In the genomic region with DNA sequence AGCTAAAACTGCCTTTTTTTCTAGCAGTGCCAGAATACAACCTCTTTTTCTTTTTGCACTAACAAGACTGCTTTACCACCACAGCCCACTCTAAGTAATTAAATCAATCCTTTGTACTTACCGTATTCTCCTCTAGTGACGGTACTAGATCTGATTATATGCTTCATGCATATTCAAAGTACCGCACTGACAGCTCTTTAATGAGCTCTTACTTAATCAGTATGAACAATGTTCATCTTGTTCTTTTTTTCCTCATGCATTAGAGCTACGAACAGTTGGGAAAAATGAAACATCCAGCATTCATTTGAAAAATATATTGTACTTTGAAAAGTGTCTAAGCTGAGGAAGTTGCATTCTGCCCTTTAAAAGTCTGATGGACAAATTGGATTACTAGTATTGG, we compare ENCODE assay signal across 1 cellular context.
TF ChIP-seq lines count a peak whose summit lies in the region.

No MANE protein-coding gene starts in this region.

TF ChIP-seq in A549, 52 proteins besides CTCF, POLR2A, EP300 and RAD21 (continued from another document):
- TF ChIP-seq, protein P1, sequence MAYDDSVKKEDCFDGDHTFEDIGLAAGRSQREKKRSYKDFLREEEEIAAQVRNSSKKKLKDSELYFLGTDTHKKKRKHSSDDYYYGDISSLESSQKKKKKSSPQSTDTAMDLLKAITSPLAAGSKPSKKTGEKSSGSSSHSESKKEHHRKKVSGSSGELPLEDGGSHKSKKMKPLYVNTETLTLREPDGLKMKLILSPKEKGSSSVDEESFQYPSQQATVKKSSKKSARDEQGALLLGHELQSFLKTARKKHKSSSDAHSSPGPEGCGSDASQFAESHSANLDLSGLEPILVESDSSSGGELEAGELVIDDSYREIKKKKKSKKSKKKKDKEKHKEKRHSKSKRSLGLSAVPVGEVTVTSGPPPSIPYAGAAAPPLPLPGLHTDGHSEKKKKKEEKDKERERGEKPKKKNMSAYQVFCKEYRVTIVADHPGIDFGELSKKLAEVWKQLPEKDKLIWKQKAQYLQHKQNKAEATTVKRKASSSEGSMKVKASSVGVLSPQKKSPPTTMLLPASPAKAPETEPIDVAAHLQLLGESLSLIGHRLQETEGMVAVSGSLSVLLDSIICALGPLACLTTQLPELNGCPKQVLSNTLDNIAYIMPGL (CRISPR knock-in tag; IDR thresholded peaks at IDR 0.05; ENCODE audit: borderline replicate concordance), result no peak
- TF ChIP-seq FOSB (CRISPR knock-in tag; IDR thresholded peaks at IDR 0.05) (no peak), KDM1A (IDR thresholded peaks at IDR 0.05; ENCODE audit: low read depth) (no peak), HOXB5 (CRISPR knock-in tag; IDR thresholded peaks at IDR 0.05) (no peak), ZC3H11A (IDR thresholded peaks at IDR 0.05) (no peak), TFCP2L1 (CRISPR knock-in tag; IDR thresholded peaks at IDR 0.05) (no peak), SMC3 (IDR thresholded peaks at IDR 0.05) (no peak), CBX2 (IDR thresholded peaks at IDR 0.05; ENCODE audit: borderline replicate concordance, low read depth) (no peak), JUN (IDR thresholded peaks at IDR 0.05) (no peak), FOSL2 (IDR thresholded peaks at IDR 0.05) (no peak), FOSL2 (CRISPR knock-in tag; IDR thresholded peaks at IDR 0.05) (no peak)
- TF ChIP-seq, protein P2, sequence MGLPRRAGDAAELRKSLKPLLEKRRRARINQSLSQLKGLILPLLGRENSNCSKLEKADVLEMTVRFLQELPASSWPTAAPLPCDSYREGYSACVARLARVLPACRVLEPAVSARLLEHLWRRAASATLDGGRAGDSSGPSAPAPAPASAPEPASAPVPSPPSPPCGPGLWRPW (IDR thresholded peaks at IDR 0.05), result no peak
